ENCODE assay signal across 8 cellular contexts in genomic region chr2:113503094-113504042, GRCh38. TPM values are rescaled to one million over a fixed set of nuclear protein-coding genes. Genes with fewer than 3 reads are reported as not detected.
DNase-seq lines count a peak whose midpoint lies in the region; ATAC-seq, FAIRE-seq and TF ChIP-seq lines count a peak whose summit lies in the region.
"Not testable (repeated sequence)": the region's sequence is repeated elsewhere in the genome, so short reads cannot be mapped to it uniquely, and the experiment has no call there.

No MANE protein-coding gene starts in this region.

- TF ChIP-seq POLR2A in breast epithelium (IDR thresholded peaks at IDR 0.05) = not testable (repeated sequence)

- not testable (repeated sequence) for H3K36me3 Mint-ChIP-seq in naive thymus-derived CD8-positive, alpha-beta T cell

- not testable (repeated sequence) for H3K4me1 ChIP-seq in breast epithelium

- not testable (repeated sequence) for H3K27ac Mint-ChIP-seq in naive thymus-derived CD8-positive, alpha-beta T cell

- not testable (repeated sequence) for TF ChIP-seq CTCF in D721Med (IDR thresholded peaks at IDR 0.05; ENCODE audit: insufficient read depth, missing control alignments); breast epithelium (IDR thresholded peaks at IDR 0.05)

- peak; percentile 53 for ATAC-seq in GM21526 (IDR thresholded peaks at IDR 0.05; ENCODE audit: low FRiP score, unreplicated experiment)
- peak; percentile 77 for ATAC-seq in HG03521 (IDR thresholded peaks at IDR 0.05; ENCODE audit: unreplicated experiment)
- peak; percentile 76 to 81 for ATAC-seq in left cardiac atrium
- ATAC-seq in naive thymus-derived CD8-positive, alpha-beta T cell = peak; percentile 73 to 80
- peak; percentile 84 for ATAC-seq in stimulated activated naive CD8-positive, alpha-beta T cell treated with anti-CD3 and anti-CD28 coated beads, Interleukin-15, Interleukin-2, amounts not matched to agents 100 U/mL and 50 U/mL, for 24 hours

- not testable (repeated sequence) for H3K9me3 ChIP-seq in breast epithelium

- POLR2A ChIA-PET in naive thymus-derived CD8-positive, alpha-beta T cell (lab: Charles Lee) = not testable (repeated sequence)

- peaks cover 4 to 30% (median 11%) of the 10 kb centered on the region in 5 donors for H3K27me3 Mint-ChIP-seq in naive thymus-derived CD8-positive, alpha-beta T cell

- H3K4me1 Mint-ChIP-seq in naive thymus-derived CD8-positive, alpha-beta T cell = peaks cover 5 to 17% (median 10%) of the 10 kb centered on the region in 4 donors

- H3K27me3 ChIP-seq in breast epithelium = not testable (repeated sequence)

- DNase-seq in D721Med (ENCODE audit: insufficient read length, low spot score) (peak; percentile 7), left cardiac atrium (peak; percentile 32)
- DNase-seq in activated CD4-positive, alpha-beta T cell treated with anti-CD3 and anti-CD28 coated beads for 48 hours = peak; percentile 56
- DNase-seq in breast epithelium (ENCODE audit: low spot score in 2 of 2) = not testable (repeated sequence)
- DNase-seq in naive thymus-derived CD8-positive, alpha-beta T cell = peak in 6 of 10 donors; percentile 15 to 62 (median 34)
- DNase-seq in stimulated activated naive CD8-positive, alpha-beta T cell treated with anti-CD3 and anti-CD28 coated beads, Interleukin-15, Interleukin-2, amounts not matched to agents 100 U/mL and 50 U/mL, for 24 hours = peak; percentile 52

- not testable (repeated sequence) for H3K27ac ChIP-seq in breast epithelium

- not testable (repeated sequence) for H3K36me3 ChIP-seq in breast epithelium

- not testable (repeated sequence) for FAIRE-seq in D721Med (lab: Jason Lieb, UNC)

- peak overlapping the region in 9 of 10 donors; percentile 6 to 79 (median 69) for H3K4me3 Mint-ChIP-seq in naive thymus-derived CD8-positive, alpha-beta T cell

- intact Hi-C loops in breast epithelium (cut with DNase I; ENCODE audit: low total_unique reads); left cardiac atrium (cut with DNase I): not testable (repeated sequence)

- not testable (repeated sequence) for H3K9me3 Mint-ChIP-seq in naive thymus-derived CD8-positive, alpha-beta T cell

- peak overlapping the region in 2 of 3 donors; percentile 29 to 72 for H3K4me3 ChIP-seq in breast epithelium

RNA-seq across cellular contexts. Expression of gene FOXD4L1, which starts 4.9 kb away (rescaled TPM):
- total RNA-seq in breast epithelium (under 1 TPM in 2 of 3 donors, not detected in 1; 0.16 to 0.44 TPM), left cardiac atrium (under 1 TPM in 1 of 2 donors, not detected in 1; 0.21 TPM)
- total RNA-seq in naive thymus-derived CD8-positive, alpha-beta T cell = under 1 TPM; 0.21 to 0.41 TPM
- polyA plus RNA-seq in naive thymus-derived CD8-positive, alpha-beta T cell = not detected
